ENCODE assay signal across 9 cellular contexts in genomic region chr17:9228408-9229159, GRCh38.
DNase-seq lines count a peak whose midpoint lies in the region; ATAC-seq and TF ChIP-seq lines count a peak whose summit lies in the region.
"Had no signal": no experiment of that assay in that cellular context is flagged by ENCODE, and none has a peak within 500 bp of the region (broad histone marks: within the 10 kb centered on the region; RNA-seq: fewer than 3 reads in every experiment).

No MANE protein-coding gene starts in this region.

- in situ Hi-C loops in astrocyte of the spinal cord (cut with HindIII; ENCODE audit: low sequenced_read_pairs) = no loop called here

- H3K36me3 ChIP-seq in tibial artery = no peaks in the 10 kb centered on the region
- H3K36me3 ChIP-seq in osteoblast (ENCODE audit: insufficient read depth, low read length) = no peaks in the 10 kb centered on the region

- no peaks in the 10 kb centered on the region for H4K20me1 ChIP-seq in osteoblast (ENCODE audit: insufficient read depth, low read length)

- H3K79me2 ChIP-seq in osteoblast (ENCODE audit: insufficient read depth, low read length) = no peaks in the 10 kb centered on the region

- TF ChIP-seq CTCF in astrocyte of the spinal cord (IDR thresholded peaks at IDR 0.05; ENCODE audit: low read depth, low read length) = no peak
- TF ChIP-seq CTCF in tibial artery (IDR thresholded peaks at IDR 0.05) = no peak
- TF ChIP-seq CTCF in osteoblast (IDR thresholded peaks at IDR 0.05; ENCODE audit: extremely low read depth, low read depth, low read length) = no peak

- H3K27ac ChIP-seq in right cardiac atrium (ENCODE audit: low read length) (no peak overlapping the region), tibial artery (peak overlapping the region; percentile 65 to 69), osteoblast (ENCODE audit: low read depth, low read length) (no peak overlapping the region)

- intact Hi-C loops in right cardiac atrium (cut with DNase I) (no loop called here), tibial artery (cut with DNase I; ENCODE audit: low total_unique reads) (no loop called here)

- H3K27me3 ChIP-seq in right cardiac atrium (ENCODE audit: control insufficient read depth, insufficient read depth) = no peaks in the 10 kb centered on the region
- H3K27me3 ChIP-seq in tibial artery = no peaks in the 10 kb centered on the region
- no peaks in the 10 kb centered on the region for H3K27me3 ChIP-seq in osteoblast (ENCODE audit: insufficient read depth, low read length)

- H3K4me1 Mint-ChIP-seq in activated T-cell treated with anti-CD3 and anti-CD28 coated beads, Interleukin-2, amount 50 U/mL, for 4 hours (ENCODE audit: low read depth) = no peaks in the 10 kb centered on the region
- H3K4me1 Mint-ChIP-seq in activated T-cell treated with anti-CD3 and anti-CD28 coated beads, Interleukin-2, amount 50 U/mL, for 24 hours (ENCODE audit: low read depth) = peaks cover 3% of the 10 kb centered on the region

- no peak overlapping the region for H3K4me3 Mint-ChIP-seq in activated T-cell treated with anti-CD3 and anti-CD28 coated beads, Interleukin-2, amount 50 U/mL, for 4 hours
- no peak overlapping the region for H3K4me3 Mint-ChIP-seq in activated T-cell treated with anti-CD3 and anti-CD28 coated beads, Interleukin-2, amount 50 U/mL, for 24 hours

- no peak overlapping the region for H3K4me2 ChIP-seq in osteoblast (ENCODE audit: insufficient read depth, low read length)

- no peaks in the 10 kb centered on the region for H3K36me3 Mint-ChIP-seq in activated T-cell treated with anti-CD3 and anti-CD28 coated beads, Interleukin-2, amount 50 U/mL, for 4 hours (ENCODE audit: insufficient read depth)
- H3K36me3 Mint-ChIP-seq in activated T-cell treated with anti-CD3 and anti-CD28 coated beads, Interleukin-2, amount 50 U/mL, for 24 hours (ENCODE audit: low read depth) = no peaks in the 10 kb centered on the region

- H3K4me1 ChIP-seq in right cardiac atrium (ENCODE audit: control insufficient read depth, insufficient read depth, low read length) = no peaks in the 10 kb centered on the region
- peaks cover 0 to 10% (median 7%) of the 10 kb centered on the region in 4 donors for H3K4me1 ChIP-seq in tibial artery
- H3K4me1 ChIP-seq in osteoblast (ENCODE audit: insufficient read depth, low read length) = peaks cover 6% of the 10 kb centered on the region

- H2AFZ ChIP-seq in osteoblast (ENCODE audit: low read length) = no peak overlapping the region

- DNase-seq in activated T-cell treated with anti-CD3 and anti-CD28 coated beads, Interleukin-2, amount 50 U/mL, for 4 hours = no peak
- no peak for DNase-seq in activated T-cell treated with anti-CD3 and anti-CD28 coated beads, Interleukin-2, amount 50 U/mL, for 24 hours
- DNase-seq in astrocyte of the spinal cord (ENCODE audit: low read depth, low spot score) (peak; percentile 60), right cardiac atrium (peak in 2 of 3 donors; percentile 38 to 47), tibial artery (no peak), osteoblast (ENCODE audit: insufficient read length, low spot score, missing footprints) (no peak)
- DNase-seq: NCI-H2171 treated with DMSO at 0.1 percent for 48 hours had no signal

- H3K9me3 Mint-ChIP-seq in activated T-cell treated with anti-CD3 and anti-CD28 coated beads, Interleukin-2, amount 50 U/mL, for 4 hours = no peaks in the 10 kb centered on the region
- no peaks in the 10 kb centered on the region for H3K9me3 Mint-ChIP-seq in activated T-cell treated with anti-CD3 and anti-CD28 coated beads, Interleukin-2, amount 50 U/mL, for 24 hours

- H3K4me3 ChIP-seq in astrocyte of the spinal cord (ENCODE audit: low read depth, low read length) = no peak overlapping the region
- no peak overlapping the region for H3K4me3 ChIP-seq in right cardiac atrium (ENCODE audit: low read length)
- no peak overlapping the region for H3K4me3 ChIP-seq in tibial artery
- no peak overlapping the region for H3K4me3 ChIP-seq in osteoblast (ENCODE audit: insufficient read depth, low read length)

- 62% methylated on average over 16 of the region's 16 CpGs for WGBS in right cardiac atrium

- H3K9me3 ChIP-seq in right cardiac atrium (ENCODE audit: control insufficient read depth, low read length) (no peaks in the 10 kb centered on the region), tibial artery (no peaks in the 10 kb centered on the region), osteoblast (ENCODE audit: low read depth, low read length) (no peaks in the 10 kb centered on the region)

- peaks cover 4% of the 10 kb centered on the region for H3K27me3 Mint-ChIP-seq in activated T-cell treated with anti-CD3 and anti-CD28 coated beads, Interleukin-2, amount 50 U/mL, for 4 hours (ENCODE audit: low read depth)
- H3K27me3 Mint-ChIP-seq in activated T-cell treated with anti-CD3 and anti-CD28 coated beads, Interleukin-2, amount 50 U/mL, for 24 hours = peaks cover 4% of the 10 kb centered on the region

- H3K27ac Mint-ChIP-seq in activated T-cell treated with anti-CD3 and anti-CD28 coated beads, Interleukin-2, amount 50 U/mL, for 24 hours = no peak overlapping the region

- peak; percentile 28 to 42 for ATAC-seq in activated T-cell treated with anti-CD3 and anti-CD28 coated beads, Interleukin-2, amount 50 U/mL, for 4 hours
- ATAC-seq in right cardiac atrium (peak in 1 of 2 donors; percentile 41), HG03439 (IDR thresholded peaks at IDR 0.05; ENCODE audit: unreplicated experiment) (no peak), HG03175 (IDR thresholded peaks at IDR 0.05; ENCODE audit: unreplicated experiment) (no peak)

Comparison
In these comparisons a context has a peak if more than half of its experiments do, and no peak if none do; other contexts are left out.
1. ATAC-seq: peak in activated T-cell treated with anti-CD3 and anti-CD28 coated beads, Interleukin-2, amount 50 U/mL, for 4 hours (2 of 2); none in HG03439 (single experiment) and HG03175 (single experiment).
2. DNase-seq: peak in astrocyte of the spinal cord (single experiment) and right cardiac atrium (2 of 3); none in activated T-cell treated with anti-CD3 and anti-CD28 coated beads, Interleukin-2, amount 50 U/mL, for 4 hours (single experiment), activated T-cell treated with anti-CD3 and anti-CD28 coated beads, Interleukin-2, amount 50 U/mL, for 24 hours (single experiment), tibial artery (0 of 2) and osteoblast (single experiment).
3. H3K27ac ChIP-seq: peak in tibial artery (2 of 2); none in right cardiac atrium (single experiment) and osteoblast (single experiment).